16 cellular contexts compared by ENCODE assay signal in genomic region chr7:152678133-152678645, GRCh38. TPM values are rescaled to one million over a fixed set of nuclear protein-coding genes. Genes with fewer than 3 reads are reported as not detected.
DNase-seq lines count a peak whose midpoint lies in the region; ATAC-seq, FAIRE-seq and TF ChIP-seq lines count a peak whose summit lies in the region.
"Had no signal": no experiment of that assay in that cellular context is flagged by ENCODE, and none has a peak within 500 bp of the region (broad histone marks: within the 10 kb centered on the region; RNA-seq: fewer than 3 reads in every experiment).

No MANE protein-coding gene starts in this region.

- no peak overlapping the region for H2AFZ ChIP-seq in HepG2 (ENCODE audit: low read length)

- no peaks in the 10 kb centered on the region for H3K36me3 Mint-ChIP-seq in progenitor cell of endocrine pancreas (ENCODE audit: insufficient read depth)
- H3K36me3 Mint-ChIP-seq: CD4-positive, CD25-positive, alpha-beta regulatory T cell had no signal

- H3K36me3 ChIP-seq in HepG2 (replicated peaks in 1 of 2; ENCODE audit: control insufficient read depth in 1 of 2, insufficient read depth in 2 of 2, low read length in 2 of 2): no peaks in the 10 kb centered on the region
- H3K36me3 ChIP-seq: Peyer's patch had no signal

- CTCF ChIA-PET in HepG2 (lab: Yijun Ruan, JAX; ENCODE audit: low intra/inter-chr PET ratio, low total read pairs): no interaction called here

- H3K4me3 ChIP-seq in HepG2 (replicated peaks in 1 of 3; ENCODE audit: insufficient read depth in 1 of 3, low read depth in 2 of 3, low read length in 3 of 3): no peak overlapping the region
- H3K4me3 ChIP-seq: Peyer's patch had no signal

- H3K27me3 Mint-ChIP-seq in progenitor cell of endocrine pancreas: no peaks in the 10 kb centered on the region

- no peak overlapping the region for H3K9ac ChIP-seq in HepG2 (ENCODE audit: insufficient read depth, low read depth, low read length)

- POLR2A ChIA-PET in HepG2 (lab: Yijun Ruan, JAX): no interaction called here

- peaks cover 35% of the 10 kb centered on the region for H3K4me1 ChIP-seq in HepG2 (ENCODE audit: insufficient read depth, low read length)

- BruUV-seq in HepG2 (replicated peaks; lab: Mats Ljungman, UMichigan): no TSS peak

- peaks cover 12% of the 10 kb centered on the region for H3K4me1 Mint-ChIP-seq in progenitor cell of endocrine pancreas (ENCODE audit: low read depth)

- TF ChIP-seq CTCF in HepG2 (CRISPR knock-in tag; IDR thresholded peaks at IDR 0.05) (no peak), progenitor cell of endocrine pancreas (IDR thresholded peaks at IDR 0.05; ENCODE audit: unreplicated experiment) (no peak)

- no peak for FAIRE-seq in HepG2 (lab: Jason Lieb, UNC)
- FAIRE-seq: GM19239 had no signal

- TF ChIP-seq POLR2A in HepG2 (IDR thresholded peaks at IDR 0.05; ENCODE audit: insufficient read depth in 1 of 2, low read depth in 2 of 2, low read length in 2 of 2): no peak

- no peak for TF ChIP-seq RAD21 in HepG2 (CRISPR knock-in tag; IDR thresholded peaks at IDR 0.05)

- peaks cover 17% of the 10 kb centered on the region for H3K79me2 ChIP-seq in HepG2 (ENCODE audit: insufficient read depth, low read length)

- no peaks in the 10 kb centered on the region; the same call in 1 of the 2 replicates for H3K9me3 ChIP-seq in HepG2 (ENCODE audit: low read length)
- H3K9me3 ChIP-seq: Peyer's patch had no signal

- intact Hi-C loops in HepG2 (cut with micrococcal nuclease; ENCODE audit: unreplicated experiment): no loop called here

- no peak for TF ChIP-seq EP300 in HepG2 (IDR thresholded peaks at IDR 0.05; ENCODE audit: low read depth in 2 of 2, low read length in 2 of 2)
- TF ChIP-seq EP300 in HepG2 (CRISPR knock-in tag; IDR thresholded peaks at IDR 0.05; ENCODE audit: borderline replicate concordance): no peak

- no peak overlapping the region for H3K4me3 Mint-ChIP-seq in progenitor cell of endocrine pancreas (ENCODE audit: low read depth)

- no peaks in the 10 kb centered on the region; a peak in 1 of 5 replicates for H3K27me3 ChIP-seq in HepG2 (ENCODE audit: control insufficient read depth in 1 of 2, insufficient read depth in 2 of 2, low read length in 2 of 2)
- H3K27me3 ChIP-seq: Peyer's patch had no signal

- no peaks in the 10 kb centered on the region for H3K9me3 Mint-ChIP-seq in progenitor cell of endocrine pancreas (ENCODE audit: low read depth)

- peak overlapping the region; percentile 30 for H3K4me2 ChIP-seq in HepG2 (ENCODE audit: low read depth, low read length)

- peak overlapping the region; percentile 92 for H3K27ac Mint-ChIP-seq in progenitor cell of endocrine pancreas

- no peak for ATAC-seq in HepG2

- in situ Hi-C loops in HepG2 (cut with HindIII; ENCODE audit: extremely low pct_ligation_motif_present, low pct_unique_long_range_greater_than_20kb): no loop called here

- 38% methylated on average over 9 of the region's 9 CpGs for WGBS in HepG2 (ENCODE audit: low lambda C conversion rate)

- no peaks in the 10 kb centered on the region for H4K20me1 ChIP-seq in HepG2 (ENCODE audit: insufficient read depth, low read length)

- DNase-seq in NCI-H2196 (lab: John Stamatoyannopoulos, UW; ENCODE audit: unreplicated experiment) (peak; percentile 45), NCI-H2196 treated with DMSO at 0.1 percent for 48 hours (lab: John Stamatoyannopoulos, UW; ENCODE audit: unreplicated experiment) (no peak), NCI-H524 treated with DMSO at 0.1 percent for 48 hours (lab: John Stamatoyannopoulos, UW) (peak; percentile 58), HepG2 (ENCODE audit: low spot score) (no peak), progenitor cell of endocrine pancreas (ENCODE audit: low spot score, unreplicated experiment) (no peak), substantia nigra (lab: John Stamatoyannopoulos, UW) (no peak), 8988T (no peak)
- no peak for DNase-seq in stimulated activated CD8-positive, alpha-beta memory T cell treated with anti-CD3 and anti-CD28 coated beads, Interleukin-4, amount 100 ng/mL, for 48 hours
- DNase-seq: AML-193; Calu3; CD4-positive, CD25-positive, alpha-beta regulatory T cell; GF-D8; NCI-H1048; Peyer's patch; Right ventricle myocardium superior had no signal

- H3K27ac ChIP-seq in HepG2 (ENCODE audit: extremely low read length, insufficient read depth, low read length) (no peak overlapping the region), substantia nigra (ENCODE audit: low read depth, low read length, poor library complexity, severe bottlenecking) (no peak overlapping the region)
- H3K27ac ChIP-seq: Peyer's patch had no signal

TF ChIP-seq in HepG2, 621 proteins besides CTCF, POLR2A, EP300 and RAD21:
- TF ChIP-seq KDM3A (CRISPR knock-in tag; IDR thresholded peaks at IDR 0.05; ENCODE audit: low read depth): no peak
- TF ChIP-seq ZNF260 (CRISPR knock-in tag; IDR thresholded peaks at IDR 0.05; ENCODE audit: borderline replicate concordance, low read depth): 0 out of 2 replicates have a peak, but pooled peaks have one; percentile 81

RNA-seq across cellular contexts. Expression of gene XRCC2, which starts 2.2 kb away (rescaled TPM):
- total RNA-seq in HepG2 (2016; rRNA removed; fragmentation: Illumina TruSeq; extraction: Trizol) (13.2 and 14.5 TPM in 2 replicates), progenitor cell of endocrine pancreas (12.2 and 13.8 TPM in 2 replicates)
- total RNA-seq in HepG2 (2016; cell fraction: cytosol; rRNA removed; fragmentation: Illumina TruSeq; extraction: Trizol; ENCODE audit: low read depth): 1.5 and 1.6 TPM in 2 replicates
- total RNA-seq in HepG2 (2016; cell fraction: insoluble cytoplasmic fraction; rRNA removed; fragmentation: Illumina TruSeq; extraction: Trizol): 13.5 and 14.9 TPM in 2 replicates
- total RNA-seq in HepG2 (2016; cell fraction: membrane; rRNA removed; fragmentation: Illumina TruSeq; extraction: Trizol): 5.1 and 6.7 TPM in 2 replicates
- 13.9 and 16.8 TPM in 2 replicates for total RNA-seq in HepG2 (2016; cell fraction: nucleus; rRNA removed; fragmentation: Illumina TruSeq; extraction: Trizol)
- polyA plus RNA-seq in HepG2 (2011; rRNA removed): 2.5 and 3.8 TPM in 2 replicates
- polyA plus RNA-seq in HepG2 (2011; cell fraction: cytosol; rRNA removed): 1.4 TPM in 2 replicates
- polyA plus RNA-seq in HepG2 (2011; cell fraction: nucleus; rRNA removed): 4.2 and 4.5 TPM in 2 replicates
- 2.0 and 4.1 TPM in 2 replicates for polyA plus RNA-seq in HepG2 (2012)
- 0.68 and 0.71 TPM in 2 replicates for polyA plus RNA-seq in HepG2 (2016; cell fraction: cytosol; fragmentation: Illumina TruSeq; extraction: Trizol; ENCODE audit: low read depth)
- polyA plus RNA-seq in HepG2 (2016; cell fraction: insoluble cytoplasmic fraction; fragmentation: Illumina TruSeq; extraction: Trizol; ENCODE audit: low read depth): 7.6 and 9.3 TPM in 2 replicates
- 1.9 and 2.0 TPM in 2 replicates for polyA plus RNA-seq in HepG2 (2016; cell fraction: membrane; fragmentation: Illumina TruSeq; extraction: Trizol; ENCODE audit: low read depth)
- 27.7 and 30.4 TPM in 2 replicates for polyA plus RNA-seq in HepG2 (2016; cell fraction: nucleus; fragmentation: Illumina TruSeq; extraction: Trizol; ENCODE audit: insufficient read depth, low read depth)
- 1.5 and 8.3 TPM in 2 replicates for polyA minus RNA-seq in HepG2 (2011; rRNA and poly(A)+ RNA removed; ENCODE audit: low replicate concordance)
- polyA minus RNA-seq in HepG2 (2011; cell fraction: cytosol; rRNA and poly(A)+ RNA removed): 1.6 and 2.0 TPM in 2 replicates
- polyA minus RNA-seq in HepG2 (2011; cell fraction: nucleus; rRNA and poly(A)+ RNA removed): 7.5 and 8.9 TPM in 2 replicates

Comparison
In these comparisons a context has a peak if more than half of its experiments do, and no peak if none do; other contexts are left out.
1. DNase-seq: peak in NCI-H2196 (single experiment) and NCI-H524 treated with DMSO at 0.1 percent for 48 hours (single experiment); none in NCI-H2196 treated with DMSO at 0.1 percent for 48 hours (single experiment), HepG2 (single experiment), progenitor cell of endocrine pancreas (single experiment), substantia nigra (0 of 49), stimulated activated CD8-positive, alpha-beta memory T cell treated with anti-CD3 and anti-CD28 coated beads, Interleukin-4, amount 100 ng/mL, for 48 hours (single experiment) and 8988T (single experiment).